In the genomic region with DNA sequence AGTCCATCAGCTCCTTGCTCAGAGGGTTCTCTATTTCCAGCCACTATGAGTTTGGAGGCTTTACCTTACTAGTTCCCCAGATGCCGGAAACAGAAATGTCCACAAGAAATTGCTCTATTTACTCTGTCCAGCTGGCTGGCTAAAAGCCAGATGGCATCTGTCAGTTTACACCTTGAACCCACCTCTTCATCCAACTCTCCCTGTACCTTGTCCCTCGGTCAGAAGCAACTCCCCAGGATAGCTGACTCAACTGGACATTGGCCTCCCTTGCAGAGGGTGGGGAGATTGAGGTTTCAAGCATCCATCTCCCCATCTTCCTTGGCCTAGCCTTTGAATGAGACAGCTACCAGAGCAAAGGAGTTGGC, we compare ENCODE assay signal across 11 cellular contexts. TPM values are rescaled to one million over a fixed set of nuclear protein-coding genes. Genes with fewer than 3 reads are reported as not detected.
DNase-seq lines count a peak whose midpoint lies in the region; ATAC-seq and TF ChIP-seq lines count a peak whose summit lies in the region.
"Had no signal": no experiment of that assay in that cellular context is flagged by ENCODE, and none has a peak within 500 bp of the region (broad histone marks: within the 10 kb centered on the region; RNA-seq: fewer than 3 reads in every experiment).

No MANE protein-coding gene starts in this region.

- H3K4me1 ChIP-seq in liver (ENCODE audit: control insufficient read depth in 4 of 4, insufficient read depth in 4 of 4, low read length in 3 of 4) (peaks cover 8 to 28% (median 22%) of the 10 kb centered on the region in 4 donors), tibial nerve (peaks cover 0 to 42% (median 22%) of the 10 kb centered on the region in 4 donors)

- WGBS in liver: 32% methylated on average over 2 of the region's 2 CpGs
- WGBS in tibial nerve, 2 donors: 83 to 90% methylated on average over 2 of the region's 2 CpGs

- peak overlapping the region; percentile 87 for H3K4me3 Mint-ChIP-seq in activated naive CD4-positive, alpha-beta T cell treated with anti-CD3 and anti-CD28 coated beads, Interleukin-2, amount 10 ng/mL, durations not matched to agents 7 days and 5 days

- no peak overlapping the region for H3K9ac ChIP-seq in liver (ENCODE audit: low read depth in 1 of 2, low read length in 2 of 2)

- TF ChIP-seq CTCF in liver (IDR thresholded peaks at IDR 0.05; ENCODE audit: low read depth, low read length, missing input control): no peak
- no peak for TF ChIP-seq CTCF in tibial nerve (IDR thresholded peaks at IDR 0.05)

- H3K4me1 Mint-ChIP-seq in activated naive CD4-positive, alpha-beta T cell treated with anti-CD3 and anti-CD28 coated beads, Interleukin-2, amount 10 ng/mL, durations not matched to agents 7 days and 5 days: peaks cover 61% of the 10 kb centered on the region

- H3K27me3 Mint-ChIP-seq in activated naive CD4-positive, alpha-beta T cell treated with anti-CD3 and anti-CD28 coated beads, Interleukin-2, amount 10 ng/mL, durations not matched to agents 7 days and 5 days: peaks cover 5% of the 10 kb centered on the region

- TF ChIP-seq POLR2A in tibial nerve (IDR thresholded peaks at IDR 0.05): no peak

- peak overlapping the region; percentile 85 for H3K27ac Mint-ChIP-seq in activated naive CD4-positive, alpha-beta T cell treated with anti-CD3 and anti-CD28 coated beads, Interleukin-2, amount 10 ng/mL, durations not matched to agents 7 days and 5 days
- H3K27ac Mint-ChIP-seq in activated naive CD4-positive, alpha-beta T cell treated with anti-CD3 and anti-CD28 coated beads, Interleukin-2, amount 50 U/mL, for 72 hours: peak overlapping the region; percentile 80 to 95

- CTCF ChIA-PET in activated naive CD4-positive, alpha-beta T cell treated with anti-CD3 and anti-CD28 coated beads, Interleukin-2, amount 10 ng/mL, durations not matched to agents 7 days and 5 days (lab: Charles Lee): interaction anchor here (0.8 to 2.2 kb wide), 11 partner anchors 10 to 245 kb away, joined by 3 to 11 read pairs (median 3); no protein-coding TSS in a partner anchor

- peaks cover 48% of the 10 kb centered on the region for H3K36me3 Mint-ChIP-seq in activated naive CD4-positive, alpha-beta T cell treated with anti-CD3 and anti-CD28 coated beads, Interleukin-2, amount 10 ng/mL, durations not matched to agents 7 days and 5 days
- peaks cover 19 to 36% of the 10 kb centered on the region in 2 donors for H3K36me3 Mint-ChIP-seq in activated naive CD4-positive, alpha-beta T cell treated with anti-CD3 and anti-CD28 coated beads, Interleukin-2, amount 50 U/mL, for 72 hours

- no peaks in the 10 kb centered on the region for H3K9me3 ChIP-seq in liver (ENCODE audit: control insufficient read depth in 4 of 4, low read length in 3 of 4)
- H3K9me3 ChIP-seq in tibial nerve: no peaks in the 10 kb centered on the region

- no peak for ATAC-seq in activated naive CD4-positive, alpha-beta T cell treated with anti-CD3 and anti-CD28 coated beads, Interleukin-2, amount 50 U/mL, for 72 hours

- H3K27ac ChIP-seq in liver (ENCODE audit: low read depth in 1 of 2, low read length in 2 of 2) (peak overlapping the region; percentile 3 to 4), tibial nerve (peak overlapping the region in 3 of 4 donors; percentile 42 to 91 (median 89))

- H3K36me3 ChIP-seq in liver (ENCODE audit: control insufficient read depth in 4 of 4, insufficient read depth in 3 of 4, low read depth in 1 of 4, low read length in 3 of 4) (peaks cover 3 to 32% (median 18%) of the 10 kb centered on the region in 4 donors), tibial nerve (peaks cover 0 to 42% (median 11%) of the 10 kb centered on the region in 3 donors)

- H3K27me3 ChIP-seq in liver (ENCODE audit: control insufficient read depth in 4 of 4, insufficient read depth in 4 of 4, low read length in 3 of 4) (no peaks in the 10 kb centered on the region), tibial nerve (no peaks in the 10 kb centered on the region)

- DNase-seq in activated naive CD4-positive, alpha-beta T cell treated with anti-CD3 and anti-CD28 coated beads, Interleukin-2, amount 10 ng/mL, durations not matched to agents 7 days and 5 days: no peak
- DNase-seq in activated naive CD4-positive, alpha-beta T cell treated with Interleukin-2 at 50 U/mL for 16 hours: no peak
- no peak for DNase-seq in activated naive CD4-positive, alpha-beta T cell treated with anti-CD3 and anti-CD28 coated beads, Interleukin-2, amount 50 U/mL, for 72 hours (ENCODE audit: low spot score in 2 of 2)
- no peak for DNase-seq in tibial nerve (ENCODE audit: low spot score in 2 of 2)
- no peak for DNase-seq in RPMI8226
- no peak for DNase-seq in GF-D8 (lab: John Stamatoyannopoulos, UW)
- DNase-seq in ecto neural progenitor cell (ENCODE audit: low spot score): no peak
- DNase-seq: activated CD4-positive, CD25-positive, alpha-beta regulatory T cell; DMS 273 treated with DMSO at 0.1 percent for 48 hours; NCI-H1694 had no signal

- H3K4me3 ChIP-seq in liver (ENCODE audit: low read depth in 1 of 3, low read length in 3 of 3): peak overlapping the region in 2 of 3 donors; percentile 48 to 91
- peak overlapping the region in 2 of 4 donors; percentile 94 to 99 for H3K4me3 ChIP-seq in tibial nerve

- TF ChIP-seq RAD21 in liver (IDR thresholded peaks at IDR 0.05): no peak

- TF ChIP-seq EP300 in tibial nerve (IDR thresholded peaks at IDR 0.05): no peak

- H3K9me3 Mint-ChIP-seq in activated naive CD4-positive, alpha-beta T cell treated with anti-CD3 and anti-CD28 coated beads, Interleukin-2, amount 10 ng/mL, durations not matched to agents 7 days and 5 days: no peaks in the 10 kb centered on the region
- H3K9me3 Mint-ChIP-seq in activated naive CD4-positive, alpha-beta T cell treated with anti-CD3 and anti-CD28 coated beads, Interleukin-2, amount 50 U/mL, for 72 hours: no peaks in the 10 kb centered on the region

TF ChIP-seq in liver, 16 proteins besides CTCF, POLR2A, EP300 and RAD21 (continues in another document):
- TF ChIP-seq HNF4G (IDR thresholded peaks at IDR 0.05) (peak; percentile 93), JUND (IDR thresholded peaks at IDR 0.05) (peak; percentile 45 to 66), NR2F2 (IDR thresholded peaks at IDR 0.05) (no peak), EGR1 (IDR thresholded peaks at IDR 0.05; ENCODE audit: low read depth in 2 of 2) (no peak), GABPA (IDR thresholded peaks at IDR 0.05 in 1 of 2, conservative IDR thresholded peaks at IDR 0.05 in 1 of 2) (no peak), HNF4A (conservative IDR thresholded peaks at IDR 0.05) (peak; percentile 98), TAF1 (conservative IDR thresholded peaks at IDR 0.05) (no peak), YY1 (IDR thresholded peaks at IDR 0.05) (no peak), SP1 (IDR thresholded peaks at IDR 0.05) (peak; percentile 69), FOXA1 (IDR thresholded peaks at IDR 0.05) (peak; percentile 52), RXRA (IDR thresholded peaks at IDR 0.05) (peak; percentile 42 to 70)
- TF ChIP-seq, protein P1, sequence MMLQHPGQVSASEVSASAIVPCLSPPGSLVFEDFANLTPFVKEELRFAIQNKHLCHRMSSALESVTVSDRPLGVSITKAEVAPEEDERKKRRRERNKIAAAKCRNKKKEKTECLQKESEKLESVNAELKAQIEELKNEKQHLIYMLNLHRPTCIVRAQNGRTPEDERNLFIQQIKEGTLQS (IDR thresholded peaks at IDR 0.05): peak; percentile 44
- TF ChIP-seq, protein P2, sequence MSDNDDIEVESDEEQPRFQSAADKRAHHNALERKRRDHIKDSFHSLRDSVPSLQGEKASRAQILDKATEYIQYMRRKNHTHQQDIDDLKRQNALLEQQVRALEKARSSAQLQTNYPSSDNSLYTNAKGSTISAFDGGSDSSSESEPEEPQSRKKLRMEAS (IDR thresholded peaks at IDR 0.05): peak; percentile 64
- TF ChIP-seq, protein P3, sequence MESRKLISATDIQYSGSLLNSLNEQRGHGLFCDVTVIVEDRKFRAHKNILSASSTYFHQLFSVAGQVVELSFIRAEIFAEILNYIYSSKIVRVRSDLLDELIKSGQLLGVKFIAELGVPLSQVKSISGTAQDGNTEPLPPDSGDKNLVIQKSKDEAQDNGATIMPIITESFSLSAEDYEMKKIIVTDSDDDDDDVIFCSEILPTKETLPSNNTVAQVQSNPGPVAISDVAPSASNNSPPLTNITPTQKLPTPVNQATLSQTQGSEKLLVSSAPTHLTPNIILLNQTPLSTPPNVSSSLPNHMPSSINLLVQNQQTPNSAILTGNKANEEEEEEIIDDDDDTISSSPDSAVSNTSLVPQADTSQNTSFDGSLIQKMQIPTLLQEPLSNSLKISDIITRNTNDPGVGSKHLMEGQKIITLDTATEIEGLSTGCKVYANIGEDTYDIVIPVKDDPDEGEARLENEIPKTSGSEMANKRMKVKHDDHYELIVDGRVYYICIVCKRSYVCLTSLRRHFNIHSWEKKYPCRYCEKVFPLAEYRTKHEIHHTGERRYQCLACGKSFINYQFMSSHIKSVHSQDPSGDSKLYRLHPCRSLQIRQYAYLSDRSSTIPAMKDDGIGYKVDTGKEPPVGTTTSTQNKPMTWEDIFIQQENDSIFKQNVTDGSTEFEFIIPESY (IDR thresholded peaks at IDR 0.05): peak; percentile 14

RNA-seq across cellular contexts. Expression of a gene that starts 1.7 kb away (rescaled TPM):
- total RNA-seq in activated naive CD4-positive, alpha-beta T cell treated with anti-CD3 and anti-CD28 coated beads, Interleukin-2, amount 50 U/mL, for 72 hours: 10 to 100 TPM; 19.1 to 43.2 TPM
- total RNA-seq in liver (1 to 10 TPM; 3.5 to 6.1 TPM), tibial nerve (10 to 100 TPM; 11.4 to 13.8 (median 12.3) TPM)
- polyA plus RNA-seq in liver: 1 to 10 TPM; 2.5 to 6.3 TPM

RNA-seq across cellular contexts. Expression of a gene that starts 7.2 kb away (rescaled TPM):
- total RNA-seq in activated naive CD4-positive, alpha-beta T cell treated with anti-CD3 and anti-CD28 coated beads, Interleukin-2, amount 50 U/mL, for 72 hours: 10 to 100 TPM; 74.7 to 79.9 TPM
- total RNA-seq in liver (10 to 100 TPM; 12.8 to 40.5 TPM), tibial nerve (10 to 100 TPM; 20.7 to 33.9 (median 23.5) TPM)
- polyA plus RNA-seq in liver: 10 to 100 TPM; 34.3 to 48.0 TPM

RNA-seq across cellular contexts. Expression of a gene that starts 12.5 kb away (rescaled TPM):
- 10 to 100 TPM; 38.0 to 53.3 TPM for total RNA-seq in activated naive CD4-positive, alpha-beta T cell treated with anti-CD3 and anti-CD28 coated beads, Interleukin-2, amount 50 U/mL, for 72 hours
- 10 to 100 TPM; 10.2 to 14.3 TPM for total RNA-seq in liver
- 1 to 10 TPM; 6.4 to 6.5 TPM for polyA plus RNA-seq in liver
- 10 to 100 TPM; 21.9 to 36.1 (median 27.0) TPM for total RNA-seq in tibial nerve

RNA-seq across cellular contexts. Expression of a gene that starts 24.2 kb away (rescaled TPM):
- 10 to 100 TPM; 20.0 to 35.7 TPM for total RNA-seq in activated naive CD4-positive, alpha-beta T cell treated with anti-CD3 and anti-CD28 coated beads, Interleukin-2, amount 50 U/mL, for 72 hours
- total RNA-seq in liver (100 to 1,000 TPM in 1 of 2 donors, 10 to 100 TPM in 1; 10.5 to 224 TPM), tibial nerve (10 to 100 TPM in 3 of 4 donors, 1 to 10 TPM in 1; 6.7 to 18.3 (median 10.6) TPM)
- 10 to 100 TPM; 21.2 to 32.2 TPM for polyA plus RNA-seq in liver

RNA-seq across cellular contexts. Expression of a gene that starts 40.0 kb away (rescaled TPM):
- total RNA-seq in activated naive CD4-positive, alpha-beta T cell treated with anti-CD3 and anti-CD28 coated beads, Interleukin-2, amount 50 U/mL, for 72 hours: under 1 TPM; 0.12 to 0.25 TPM
- total RNA-seq in liver (under 1 TPM; 0.05 to 0.17 TPM), tibial nerve (under 1 TPM in 2 of 4 donors, not detected in 2; under 0.01 to 0.30 TPM)
- polyA plus RNA-seq in liver: under 1 TPM in 1 of 2 donors, not detected in 1; 0.03 TPM
